ENCODE assay signal across 13 cellular contexts in genomic region chr14:58282925-58283593, GRCh38. TPM values are rescaled to one million over a fixed set of nuclear protein-coding genes. Genes with fewer than 3 reads are reported as not detected.
DNase-seq lines count a peak whose midpoint lies in the region; ATAC-seq and TF ChIP-seq lines count a peak whose summit lies in the region.
"Had no signal": no experiment of that assay in that cellular context is flagged by ENCODE, and none has a peak within 500 bp of the region (broad histone marks: within the 10 kb centered on the region; RNA-seq: fewer than 3 reads in every experiment).

No MANE protein-coding gene starts in this region.

- H3K9ac ChIP-seq in SK-N-MC (ENCODE audit: insufficient read length): peak overlapping the region; percentile 43
- no peak overlapping the region for H3K9ac ChIP-seq in smooth muscle cell (ENCODE audit: low read depth)

- peaks cover 0 to 63% (median 30%) of the 10 kb centered on the region in 4 donors for H3K4me1 ChIP-seq in right lobe of liver
- peaks cover 12% of the 10 kb centered on the region for H3K4me1 ChIP-seq in smooth muscle cell (ENCODE audit: low read depth)

- no peaks in the 10 kb centered on the region for H3K9me3 Mint-ChIP-seq in activated T-cell treated with anti-CD3 and anti-CD28 coated beads, Interleukin-2, amount 50 U/mL, for 72 hours
- H3K9me3 Mint-ChIP-seq: central memory CD8-positive, alpha-beta T cell had no signal

- H3F3A ChIP-seq in smooth muscle cell (ENCODE audit: low read depth): peaks cover 46% of the 10 kb centered on the region

- H3K9me3 ChIP-seq in SK-N-MC (ENCODE audit: low read depth, low read length) (no peaks in the 10 kb centered on the region), right lobe of liver (no peaks in the 10 kb centered on the region), smooth muscle cell (replicated peaks; ENCODE audit: low read depth) (no peaks in the 10 kb centered on the region)
- H3K9me3 ChIP-seq: ovary had no signal

- peak overlapping the region; percentile 100 for H3K27ac Mint-ChIP-seq in activated T-cell treated with anti-CD3 and anti-CD28 coated beads, Interleukin-2, amount 50 U/mL, for 72 hours

- peak overlapping the region; percentile 97 for H3K27ac ChIP-seq in SK-N-MC
- H3K27ac ChIP-seq in right lobe of liver: peak overlapping the region; percentile 73 to 76 (median 76)
- peak overlapping the region; percentile 98 for H3K27ac ChIP-seq in smooth muscle cell (ENCODE audit: low read depth)

- DNase-seq in activated T-cell treated with anti-CD3 and anti-CD28 coated beads, Interleukin-2, amount 50 U/mL, for 72 hours: no peak
- DNase-seq in activated T-cell treated with anti-CD3 and anti-CD28 coated beads for 4 hours (no peak), SK-N-MC (ENCODE audit: low read depth, low spot score) (no peak), right lobe of liver (no peak), smooth muscle cell (lab: John Stamatoyannopoulos, UW; ENCODE audit: unreplicated experiment) (no peak), NCI-H1092 (lab: John Stamatoyannopoulos, UW) (no peak), NCI-H69 (lab: John Stamatoyannopoulos, UW) (no peak)
- DNase-seq: activated CD4-positive, alpha-beta T cell treated with anti-CD3 and anti-CD28 coated beads for 48 hours; DMS79; MV-4-11; ovary had no signal

- peaks cover 22% of the 10 kb centered on the region for H4K20me1 ChIP-seq in smooth muscle cell (ENCODE audit: low read depth)

- no peaks in the 10 kb centered on the region for H3K27me3 Mint-ChIP-seq in activated T-cell treated with anti-CD3 and anti-CD28 coated beads, Interleukin-2, amount 50 U/mL, for 72 hours (ENCODE audit: low read depth)
- H3K27me3 Mint-ChIP-seq: central memory CD8-positive, alpha-beta T cell had no signal

- H3K4me3 ChIP-seq in SK-N-MC (no peak overlapping the region), right lobe of liver (no peak overlapping the region), smooth muscle cell (no peak overlapping the region)
- H3K4me3 ChIP-seq: ovary had no signal

- intact Hi-C loops in right lobe of liver (cut with DNase I): no loop called here

- TF ChIP-seq POLR2A in right lobe of liver (IDR thresholded peaks at IDR 0.05): no peak

- H3K4me1 Mint-ChIP-seq in activated T-cell treated with anti-CD3 and anti-CD28 coated beads, Interleukin-2, amount 50 U/mL, for 72 hours (ENCODE audit: low read depth): peaks cover 70% of the 10 kb centered on the region

- peak overlapping the region in 1 of 2 donors; percentile 63 for H3K4me3 Mint-ChIP-seq in activated T-cell treated with anti-CD3 and anti-CD28 coated beads, Interleukin-2, amount 50 U/mL, for 72 hours
- H3K4me3 Mint-ChIP-seq: central memory CD8-positive, alpha-beta T cell had no signal

- WGBS in right lobe of liver (ENCODE audit: insufficient coverage, low coverage, low lambda C conversion rate, missing lambda C conversion rate): 26% methylated on average over 4 of the region's 4 CpGs
- 87% methylated on average over 4 of the region's 4 CpGs for WGBS in smooth muscle cell (ENCODE audit: low lambda C conversion rate)

- no peak for ATAC-seq in activated T-cell treated with anti-CD3 and anti-CD28 coated beads, Interleukin-2, amount 50 U/mL, for 72 hours (replicated peaks in 1 of 2)
- ATAC-seq in right lobe of liver (no peak), HG03045 (IDR thresholded peaks at IDR 0.05; ENCODE audit: unreplicated experiment) (no peak)

- H3K27me3 ChIP-seq in right lobe of liver: no peaks in the 10 kb centered on the region
- H3K27me3 ChIP-seq in smooth muscle cell (ENCODE audit: low read depth): no peaks in the 10 kb centered on the region
- H3K27me3 ChIP-seq: ovary had no signal

- TF ChIP-seq CTCF in right lobe of liver (IDR thresholded peaks at IDR 0.05) (no peak), smooth muscle cell (IDR thresholded peaks at IDR 0.05; ENCODE audit: borderline replicate concordance, insufficient read depth, poor library complexity, severe bottlenecking) (no peak)

- H2AFZ ChIP-seq in smooth muscle cell (ENCODE audit: low read depth): no peak overlapping the region

- H3K36me3 Mint-ChIP-seq in activated T-cell treated with anti-CD3 and anti-CD28 coated beads, Interleukin-2, amount 50 U/mL, for 72 hours (ENCODE audit: insufficient read depth in 2 of 2): peaks cover 13 to 63% of the 10 kb centered on the region in 2 donors

- H3K36me3 ChIP-seq in SK-N-MC (ENCODE audit: insufficient read depth, low read length): peaks cover 79% of the 10 kb centered on the region
- peaks cover 0 to 24% (median 2%) of the 10 kb centered on the region in 4 donors for H3K36me3 ChIP-seq in right lobe of liver
- H3K36me3 ChIP-seq in smooth muscle cell (ENCODE audit: low read depth): peaks cover 13% of the 10 kb centered on the region
- H3K36me3 ChIP-seq: ovary had no signal

- H3K79me2 ChIP-seq in smooth muscle cell (ENCODE audit: low read depth): peaks cover 84% of the 10 kb centered on the region

- H3K4me2 ChIP-seq in smooth muscle cell: peak overlapping the region; percentile 81

RNA-seq across cellular contexts. Expression of gene ARID4A, which starts 15.3 kb away (rescaled TPM):
- total RNA-seq in activated T-cell treated with anti-CD3 and anti-CD28 coated beads, Interleukin-2, amount 50 U/mL, for 72 hours: 10 to 100 TPM; 33.9 to 42.2 TPM
- total RNA-seq in right lobe of liver (10 to 100 TPM in 4 of 6 experiments, 1 to 10 TPM in 2; 7.6 to 22.1 (median 15.7) TPM), smooth muscle cell (14.1 and 14.6 TPM in 2 replicates)
- 18.4 and 24.9 TPM in 2 replicates for polyA plus RNA-seq in smooth muscle cell

RNA-seq across cellular contexts. Expression of gene PSMA3, which starts 38.4 kb away (rescaled TPM):
- total RNA-seq in activated T-cell treated with anti-CD3 and anti-CD28 coated beads, Interleukin-2, amount 50 U/mL, for 72 hours: 100 to 1,000 TPM; 177 to 194 TPM
- total RNA-seq in right lobe of liver (100 to 1,000 TPM; 100 to 132 (median 120) TPM), smooth muscle cell (133 and 139 TPM in 2 replicates)
- polyA plus RNA-seq in smooth muscle cell: 181 and 189 TPM in 2 replicates
